ENCODE assay signal across 12 cellular contexts in the genomic region with DNA sequence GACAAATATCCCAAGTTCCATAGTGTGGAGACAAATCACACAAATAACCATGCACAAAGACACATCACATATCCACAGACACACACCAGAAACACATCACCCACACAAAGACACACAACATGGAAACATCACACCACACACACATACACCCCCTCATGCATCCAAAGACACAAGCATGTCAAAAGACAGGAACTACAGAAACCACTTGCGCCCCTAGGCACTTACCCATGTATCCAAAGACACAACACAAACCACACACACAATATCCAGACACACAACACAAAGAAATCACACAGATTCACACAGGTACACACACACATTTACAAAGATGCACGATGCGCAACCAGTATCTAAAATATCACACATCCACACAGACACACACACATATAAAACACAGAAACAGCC. TPM values are rescaled to one million over a fixed set of nuclear protein-coding genes. Genes with fewer than 3 reads are reported as not detected.
A peak's percentile ranks its signal among the peaks of the same experiment; 100 is the strongest.
DNase-seq lines count a peak whose midpoint lies in the region; FAIRE-seq and TF ChIP-seq lines count a peak whose summit lies in the region.
"Had no signal": no experiment of that assay in that cellular context is flagged by ENCODE, and none has a peak within 500 bp of the region (broad histone marks: within the 10 kb centered on the region; RNA-seq: fewer than 3 reads in every experiment).

No MANE protein-coding gene starts in this region.

- no peak for TF ChIP-seq POLR2A in breast epithelium (IDR thresholded peaks at IDR 0.05)

- H3K27me3 Mint-ChIP-seq in MCF 10A (ENCODE audit: insufficient read depth, unreplicated experiment) (peaks cover 10% of the 10 kb centered on the region), type B pancreatic cell (peaks cover 34% of the 10 kb centered on the region)

- H3K9me3 Mint-ChIP-seq in MCF 10A (ENCODE audit: unreplicated experiment) (no peaks in the 10 kb centered on the region), type B pancreatic cell (no peaks in the 10 kb centered on the region)

- no peaks in the 10 kb centered on the region for H3K4me1 ChIP-seq in breast epithelium
- H3K4me1 ChIP-seq in SJSA1 (replicated peaks): peaks cover 9% of the 10 kb centered on the region
- H3K4me1 ChIP-seq in fibroblast of lung (ENCODE audit: control insufficient read depth, extremely low read depth, insufficient read depth, low read length): no peaks in the 10 kb centered on the region

- H3K9ac ChIP-seq in fibroblast of lung (ENCODE audit: insufficient read depth, low read length): no peak overlapping the region

- H3K9me3 ChIP-seq in breast epithelium (no peaks in the 10 kb centered on the region), SJSA1 (replicated peaks) (no peaks in the 10 kb centered on the region), fibroblast of lung (ENCODE audit: control insufficient read depth, insufficient read depth, low read depth, low read length) (no peaks in the 10 kb centered on the region)

- no peak overlapping the region for H2AFZ ChIP-seq in fibroblast of lung (ENCODE audit: low read length)

- no peak overlapping the region for H3K27ac ChIP-seq in breast epithelium
- no peak overlapping the region for H3K27ac ChIP-seq in SJSA1
- no peak overlapping the region for H3K27ac ChIP-seq in fibroblast of lung (ENCODE audit: insufficient read depth, low read length)

- FAIRE-seq in D721Med (lab: Jason Lieb, UNC): no peak

- H3K36me3 Mint-ChIP-seq in MCF 10A (ENCODE audit: insufficient read depth, unreplicated experiment) (no peaks in the 10 kb centered on the region), type B pancreatic cell (peaks cover 5% of the 10 kb centered on the region)

- H3K79me2 ChIP-seq in fibroblast of lung (ENCODE audit: control insufficient read depth, insufficient read depth, low read length): no peaks in the 10 kb centered on the region

- DNase-seq in MCF 10A (ENCODE audit: unreplicated experiment) (no peak), breast epithelium (ENCODE audit: low spot score in 2 of 2) (no peak), SJSA1 (ENCODE audit: low read depth in 1 of 2, low spot score in 2 of 2) (no peak), fibroblast of lung (ENCODE audit: low read depth in 2 of 2) (no peak), type B pancreatic cell (ENCODE audit: extremely low spot score, unreplicated experiment) (no peak), D721Med (ENCODE audit: insufficient read length, low spot score) (no peak), pons (ENCODE audit: low spot score) (no peak), activated gamma-delta T cell treated with Interleukin-2 at 50 U/mL for 16 hours (no peak)
- DNase-seq: C1 segment of cervical spinal cord, NCI-H524, SW 1271 had no signal

- no TSS peak for BruUV-seq in MCF 10A (replicated peaks; lab: Mats Ljungman, UMichigan)

- TF ChIP-seq CTCF in MCF 10A (IDR thresholded peaks at IDR 0.05; ENCODE audit: unreplicated experiment) (no peak), breast epithelium (IDR thresholded peaks at IDR 0.05) (no peak), fibroblast of lung (conservative IDR thresholded peaks at IDR 0.05 in 1 of 2, IDR thresholded peaks at IDR 0.05 in 1 of 2; ENCODE audit: low read depth in 1 of 2, low read length in 2 of 2) (no peak), type B pancreatic cell (conservative IDR thresholded peaks at IDR 0.05) (no peak), D721Med (IDR thresholded peaks at IDR 0.05; ENCODE audit: insufficient read depth, missing control alignments) (no peak)

- peak overlapping the region; percentile 92 for H3K4me2 ChIP-seq in fibroblast of lung (ENCODE audit: extremely low read depth, insufficient read depth, low read length)

- CTCF ChIA-PET in MCF 10A (lab: Yijun Ruan, JAX): no interaction called here

- intact Hi-C loops in MCF 10A (cut with micrococcal nuclease): no loop called here
- intact Hi-C loops in breast epithelium (cut with DNase I; ENCODE audit: low total_unique reads): no loop called here

- H3K27me3 ChIP-seq in breast epithelium: peaks cover 5 to 15% of the 10 kb centered on the region in 2 donors
- H3K27me3 ChIP-seq in SJSA1 (replicated peaks): no peaks in the 10 kb centered on the region
- no peaks in the 10 kb centered on the region for H3K27me3 ChIP-seq in fibroblast of lung (ENCODE audit: control insufficient read depth, insufficient read depth, low read length)

- no peak overlapping the region for H3K4me3 ChIP-seq in breast epithelium
- peak overlapping the region; percentile 42; the same call in 1 of the 2 replicates for H3K4me3 ChIP-seq in SJSA1
- peak overlapping the region in 2 of 4 experiments; percentile 61 to 69 for H3K4me3 ChIP-seq in fibroblast of lung (replicated peaks in 1 of 4; ENCODE audit: control extremely low read depth in 1 of 4, insufficient read depth in 1 of 4, low read depth in 3 of 4, low read length in 4 of 4)

- no peaks in the 10 kb centered on the region for H4K20me1 ChIP-seq in fibroblast of lung (ENCODE audit: control insufficient read depth, extremely low read depth, insufficient read depth, low read length)

- POLR2A ChIA-PET in MCF 10A (lab: Yijun Ruan, JAX): no interaction called here

- peaks cover 28% of the 10 kb centered on the region for H3K4me1 Mint-ChIP-seq in MCF 10A (ENCODE audit: insufficient read depth, unreplicated experiment)
- H3K4me1 Mint-ChIP-seq in type B pancreatic cell (ENCODE audit: unreplicated experiment): peaks cover 20% of the 10 kb centered on the region

- H3K36me3 ChIP-seq in breast epithelium (no peaks in the 10 kb centered on the region), SJSA1 (peaks cover 10% of the 10 kb centered on the region; the same call in 1 of the 2 replicates), fibroblast of lung (ENCODE audit: control insufficient read depth, insufficient read depth, low read length) (no peaks in the 10 kb centered on the region)

- H3K4me3 Mint-ChIP-seq in MCF 10A (ENCODE audit: unreplicated experiment): peak overlapping the region; percentile 62
- peak overlapping the region; percentile 70 for H3K4me3 Mint-ChIP-seq in type B pancreatic cell

- H3K27ac Mint-ChIP-seq in MCF 10A (ENCODE audit: low read depth, unreplicated experiment) (peak overlapping the region; percentile 7), type B pancreatic cell (peak overlapping the region; percentile 0)

RNA-seq across cellular contexts. Expression of a gene that starts 0.9 kb away (rescaled TPM):
- total RNA-seq in MCF 10A (2022) (1.0 and 1.2 TPM in 2 replicates), breast epithelium (not detected), fibroblast of lung (0.50 and 0.51 TPM in 2 replicates), type B pancreatic cell (ENCODE audit: low replicate concordance) (0.93 and 12.6 TPM in 2 replicates)
- total RNA-seq in SJSA1 (2014; rRNA removed; shearing (Covaris generic)): 10.5 and 10.6 TPM in 2 replicates
- 1.6 and 5.2 TPM in 2 replicates for polyA plus RNA-seq in fibroblast of lung
- polyA plus RNA-seq in fibroblast of lung (2012): 1.6 and 5.0 TPM in 2 replicates
- polyA minus RNA-seq in fibroblast of lung (ENCODE audit: low replicate concordance): 3.0 and 9.4 TPM in 2 replicates

RNA-seq across cellular contexts. Expression of a gene that starts 33.1 kb away (rescaled TPM):
- total RNA-seq in MCF 10A (2022) (not detected in 2 replicates), breast epithelium (10 to 100 TPM; 39.1 to 83.2 (median 51.2) TPM), fibroblast of lung (2.1 and 7.1 TPM in 2 replicates), type B pancreatic cell (ENCODE audit: low replicate concordance) (14.9 and 20.7 TPM in 2 replicates)
- not detected in 2 replicates for total RNA-seq in SJSA1 (2014; rRNA removed; shearing (Covaris generic))
- 2.2 and 146 TPM in 2 replicates for polyA plus RNA-seq in fibroblast of lung
- 7.5 and 373 TPM in 2 replicates for polyA plus RNA-seq in fibroblast of lung (2012)
- 0.52 and 15.9 TPM in 2 replicates for polyA minus RNA-seq in fibroblast of lung (ENCODE audit: low replicate concordance)
- total RNA-seq: LHCN-M2 had no signal

RNA-seq across cellular contexts. Expression of a gene that starts 41.3 kb away (rescaled TPM):
- total RNA-seq in MCF 10A (2022): 277 and 333 TPM in 2 replicates
- 100 to 1,000 TPM in 2 of 3 donors, 10 to 100 TPM in 1; 17.1 to 639 (median 492) TPM for total RNA-seq in breast epithelium
- not detected in 2 replicates for total RNA-seq in SJSA1 (2014; rRNA removed; shearing (Covaris generic))
- 4.5 and 8.7 TPM in 2 replicates for total RNA-seq in fibroblast of lung
- polyA plus RNA-seq in fibroblast of lung: 2.1 and 4.6 TPM in 2 replicates
- 2.1 and 7.6 TPM in 2 replicates for polyA plus RNA-seq in fibroblast of lung (2012)
- 1.6 and 24.3 TPM in 2 replicates for polyA minus RNA-seq in fibroblast of lung (ENCODE audit: low replicate concordance)
- total RNA-seq in type B pancreatic cell (ENCODE audit: low replicate concordance): 243 and 526 TPM in 2 replicates
